30 cellular contexts compared by ENCODE assay signal in genomic region chr1:18501833-18502232, GRCh38. TPM values are rescaled to one million over a fixed set of nuclear protein-coding genes. Genes with fewer than 3 reads are reported as not detected.
"Had no signal": no experiment of that assay in that cellular context is flagged by ENCODE, and none has a peak within 500 bp of the region (broad histone marks: within the 10 kb centered on the region; RNA-seq: fewer than 3 reads in every experiment).

No MANE protein-coding gene starts in this region.

- H3K4me1 Mint-ChIP-seq: stimulated activated effector memory CD8-positive, alpha-beta T cell treated with anti-CD3 and anti-CD28 coated beads, Interleukin-12 subunit alpha, Interleukin-12 subunit beta, amount 100 ng/mL, for 72 hours; stimulated activated memory B cell treated with anti-CD40 and anti-IgM and Interleukin-4, amounts not matched to agents 10 μg/mL and 1 μg/mL and 100 μg/mL, for 72 hours; stimulated activated naive B cell treated with anti-CD40 and anti-IgM and Interleukin-4, amounts not matched to agents 10 μg/mL and 1 μg/mL and 100 μg/mL, for 72 hours; stimulated activated naive CD8-positive, alpha-beta T cell treated with anti-CD3 and anti-CD28 coated beads, Interleukin-15, amount 100 ng/mL, for 72 hours had no signal

- H3K9me3 ChIP-seq: suprapubic skin, testis, thoracic aorta, thyroid gland, tibial artery, transverse colon, upper lobe of left lung, upper lobe of right lung, uterus, vagina had no signal

- H3K27me3 ChIP-seq: testis, thyroid gland, tibial nerve, transverse colon, upper lobe of left lung, uterus, vagina had no signal

- H3K36me3 ChIP-seq: stomach, suprapubic skin, thoracic aorta, thyroid gland, tibial artery, tibial nerve, transverse colon, upper lobe of left lung, upper lobe of right lung, uterus, vagina had no signal

- H3K4me3 Mint-ChIP-seq: stimulated activated effector memory CD8-positive, alpha-beta T cell treated with anti-CD3 and anti-CD28 coated beads, Interleukin-12 subunit alpha, Interleukin-12 subunit beta, amount 100 ng/mL, for 72 hours; stimulated activated memory B cell treated with anti-CD40 and anti-IgM and Interleukin-4, amounts not matched to agents 10 μg/mL and 1 μg/mL and 100 μg/mL, for 72 hours; stimulated activated naive B cell treated with anti-CD40 and anti-IgM and Interleukin-4, amounts not matched to agents 10 μg/mL and 1 μg/mL and 100 μg/mL, for 72 hours; stimulated activated naive CD8-positive, alpha-beta T cell treated with anti-CD3 and anti-CD28 coated beads, Interleukin-15, amount 100 ng/mL, for 72 hours; stimulated activated naive CD8-positive, alpha-beta T cell treated with anti-CD3 and anti-CD28 coated beads, Interleukin-15, Interleukin-2, amounts not matched to agents 100 ng/mL and 50 ng/mL, for 24 hours; type B pancreatic cell had no signal

- DNase-seq: stimulated activated CD4-positive, alpha-beta T cell treated with anti-CD3 and anti-CD28 coated beads, Interleukin-2, amount 100 ng/mL, for 48 hours; stimulated activated CD4-positive, alpha-beta T cell treated with anti-CD3 and anti-CD28 coated beads, Interleukin-4, amount 100 ng/mL, for 1 hour; stimulated activated CD4-positive, alpha-beta T cell treated with anti-CD3 and anti-CD28 coated beads, Interleukin-4, amount 100 ng/mL, for 24 hours; stimulated activated CD4-positive, alpha-beta T cell treated with anti-CD3 and anti-CD28 coated beads, Interleukin-4, amount 100 ng/mL, for 4 hours; stimulated activated CD8-positive, alpha-beta memory T cell treated with anti-CD3 and anti-CD28 coated beads, Interleukin-4, amount 100 ng/mL, for 48 hours; stimulated activated naive B cell treated with anti-CD40 and anti-IgM and Interleukin-4, amounts not matched to agents 10 μg/mL and 1 μg/mL and 100 μg/mL, for 72 hours; stimulated activated naive CD4-positive, alpha-beta T cell; stimulated activated naive CD4-positive, alpha-beta T cell treated with Interleukin-2 at 50 U/mL for 16 hours; stimulated activated naive CD8-positive, alpha-beta T cell treated with anti-CD3 and anti-CD28 coated beads, Interleukin-15, amount 100 ng/mL, for 72 hours; stimulated activated naive CD8-positive, alpha-beta T cell treated with anti-CD3 and anti-CD28 coated beads, Interleukin-15, Interleukin-2, amounts not matched to agents 100 U/mL and 50 U/mL, for 24 hours; stomach; substantia nigra; testis; thyroid gland; tibial artery; transverse colon; trophoblast cell; upper lobe of left lung; upper lobe of right lung; uterus had no signal

- H3K9me3 Mint-ChIP-seq: stimulated activated effector memory CD8-positive, alpha-beta T cell treated with anti-CD3 and anti-CD28 coated beads, Interleukin-12 subunit alpha, Interleukin-12 subunit beta, amount 100 ng/mL, for 72 hours; stimulated activated naive CD8-positive, alpha-beta T cell treated with anti-CD3 and anti-CD28 coated beads, Interleukin-15, amount 100 ng/mL, for 72 hours; type B pancreatic cell had no signal

- H3K36me3 Mint-ChIP-seq: stimulated activated effector memory CD8-positive, alpha-beta T cell treated with anti-CD3 and anti-CD28 coated beads, Interleukin-12 subunit alpha, Interleukin-12 subunit beta, amount 100 ng/mL, for 72 hours; stimulated activated memory B cell treated with anti-CD40 and anti-IgM and Interleukin-4, amounts not matched to agents 10 μg/mL and 1 μg/mL and 100 μg/mL, for 72 hours; stimulated activated naive B cell treated with anti-CD40 and anti-IgM and Interleukin-4, amounts not matched to agents 10 μg/mL and 1 μg/mL and 100 μg/mL, for 72 hours; type B pancreatic cell had no signal

- ATAC-seq: stimulated activated effector memory CD8-positive, alpha-beta T cell treated with anti-CD3 and anti-CD28 coated beads, Interleukin-12 subunit alpha, Interleukin-12 subunit beta, amount 100 ng/mL, for 72 hours; stimulated activated memory B cell treated with anti-CD40 and anti-IgM and Interleukin-4, amounts not matched to agents 10 μg/mL and 1 μg/mL and 100 μg/mL, for 72 hours; stimulated activated naive B cell treated with anti-CD40 and anti-IgM and Interleukin-4, amounts not matched to agents 10 μg/mL and 1 μg/mL and 100 μg/mL, for 72 hours; stimulated activated naive CD8-positive, alpha-beta T cell treated with anti-CD3 and anti-CD28 coated beads, Interleukin-15, amount 100 ng/mL, for 72 hours; stimulated activated naive CD8-positive, alpha-beta T cell treated with anti-CD3 and anti-CD28 coated beads, Interleukin-15, Interleukin-2, amounts not matched to agents 100 U/mL and 50 U/mL, for 24 hours; upper lobe of right lung had no signal

- FAIRE-seq: urothelium cell line had no signal

- H3K27ac Mint-ChIP-seq: stimulated activated effector memory CD8-positive, alpha-beta T cell treated with anti-CD3 and anti-CD28 coated beads, Interleukin-12 subunit alpha, Interleukin-12 subunit beta, amount 100 ng/mL, for 72 hours; stimulated activated memory B cell treated with anti-CD40 and anti-IgM and Interleukin-4, amounts not matched to agents 10 μg/mL and 1 μg/mL and 100 μg/mL, for 72 hours; stimulated activated naive B cell treated with anti-CD40 and anti-IgM and Interleukin-4, amounts not matched to agents 10 μg/mL and 1 μg/mL and 100 μg/mL, for 72 hours; stimulated activated naive CD8-positive, alpha-beta T cell treated with anti-CD3 and anti-CD28 coated beads, Interleukin-15, amount 100 ng/mL, for 72 hours; stimulated activated naive CD8-positive, alpha-beta T cell treated with anti-CD3 and anti-CD28 coated beads, Interleukin-15, Interleukin-2, amounts not matched to agents 100 ng/mL and 50 ng/mL, for 24 hours; type B pancreatic cell had no signal

- H3K4me1 ChIP-seq: stomach, suprapubic skin, testis, thyroid gland, tibial artery, tibial nerve, transverse colon, upper lobe of left lung, upper lobe of right lung, uterus, vagina had no signal

- H3K27ac ChIP-seq: stomach, suprapubic skin, testis, thoracic aorta, thyroid gland, tibial artery, tibial nerve, transverse colon, upper lobe of left lung, upper lobe of right lung, uterus, vagina had no signal

- H3K4me3 ChIP-seq: stomach, suprapubic skin, testis, thoracic aorta, thyroid gland, tibial artery, tibial nerve, transverse colon, upper lobe of left lung, upper lobe of right lung, uterus, vagina had no signal

RNA-seq across cellular contexts. Expression of gene KLHDC7A, which starts 21.1 kb away (rescaled TPM):
- total RNA-seq: temporal lobe, thoracic aorta, vagina had no signal
